8 cellular contexts compared by ENCODE assay signal in the genomic region with DNA sequence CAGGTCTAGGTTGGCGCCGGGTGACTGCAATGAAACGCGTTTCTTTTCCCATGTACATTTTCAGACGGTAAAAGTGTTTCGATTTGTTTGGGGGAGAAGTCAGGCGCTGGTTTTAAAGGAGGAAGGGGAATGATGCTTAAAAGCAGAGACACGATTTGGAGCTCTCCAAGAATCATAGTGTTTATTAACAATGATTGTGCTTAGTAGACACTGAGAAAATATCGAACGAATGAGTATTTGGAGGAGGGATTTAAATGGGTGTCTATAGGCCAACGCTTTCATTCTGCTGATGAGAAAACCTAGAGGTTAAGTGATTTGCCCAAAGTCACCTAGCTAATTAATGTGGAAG. TPM values are rescaled to one million over a fixed set of nuclear protein-coding genes. Genes with fewer than 3 reads are reported as not detected.
DNase-seq lines count a peak whose midpoint lies in the region; ATAC-seq, FAIRE-seq and TF ChIP-seq lines count a peak whose summit lies in the region.

No MANE protein-coding gene starts in this region.

- H3K9me3 ChIP-seq in astrocyte (ENCODE audit: insufficient read depth, low read depth, low read length), result no peaks in the 10 kb centered on the region
- H3K9me3 ChIP-seq in suprapubic skin, result no peaks in the 10 kb centered on the region

- H3K9ac ChIP-seq in astrocyte (ENCODE audit: low read length), result peak overlapping the region; percentile 81

- peak overlapping the region; percentile 88 for H3K4me2 ChIP-seq in astrocyte (ENCODE audit: low read length)

- WGBS in suprapubic skin, result 6% methylated on average over 11 of the region's 11 CpGs

- peaks cover 15% of the 10 kb centered on the region for H3K4me1 ChIP-seq in astrocyte (ENCODE audit: insufficient read depth, low read length)
- peaks cover 24% of the 10 kb centered on the region for H3K4me1 ChIP-seq in suprapubic skin

- H3K36me3 Mint-ChIP-seq in T-helper 2 cell treated with Interferon-gamma antibody and Interleukin-4, amounts not matched to agents 5 μg/mL and 100 μg/mL, for 36 hours (ENCODE audit: low read depth), result no peaks in the 10 kb centered on the region
- H3K36me3 Mint-ChIP-seq in astrocyte (ENCODE audit: low read depth, unreplicated experiment), result peaks cover 2% of the 10 kb centered on the region

- no peak overlapping the region for H3K27ac Mint-ChIP-seq in T-helper 2 cell treated with Interferon-gamma antibody and Interleukin-4, amounts not matched to agents 5 μg/mL and 100 μg/mL, for 36 hours
- no peak overlapping the region for H3K27ac Mint-ChIP-seq in astrocyte (ENCODE audit: unreplicated experiment)

- H3K79me2 ChIP-seq in astrocyte (ENCODE audit: insufficient read depth, low read length), result no peaks in the 10 kb centered on the region

- TF ChIP-seq EP300 in suprapubic skin (IDR thresholded peaks at IDR 0.05), result no peak

- H3K4me3 ChIP-seq in astrocyte (ENCODE audit: insufficient read depth, low read depth, low read length) (peak overlapping the region; percentile 65), suprapubic skin (peak overlapping the region; percentile 67)

- no peak for TF ChIP-seq POLR2A in suprapubic skin (IDR thresholded peaks at IDR 0.05)
- TF ChIP-seq POLR2A in GM18505 (IDR thresholded peaks at IDR 0.05; ENCODE audit: borderline replicate concordance, extremely low read depth, insufficient read depth, insufficient read length), result no peak

- H3K4me1 Mint-ChIP-seq in T-helper 2 cell treated with Interferon-gamma antibody and Interleukin-4, amounts not matched to agents 5 μg/mL and 100 μg/mL, for 36 hours (ENCODE audit: low read depth), result peaks cover 31% of the 10 kb centered on the region
- H3K4me1 Mint-ChIP-seq in astrocyte (ENCODE audit: low read depth, unreplicated experiment), result peaks cover 4% of the 10 kb centered on the region

- H3K4me3 Mint-ChIP-seq in T-helper 2 cell treated with Interferon-gamma antibody and Interleukin-4, amounts not matched to agents 5 μg/mL and 100 μg/mL, for 36 hours, result peak overlapping the region; percentile 74
- H3K4me3 Mint-ChIP-seq in astrocyte (ENCODE audit: unreplicated experiment), result peak overlapping the region; percentile 68

- peak overlapping the region; percentile 90 for H2AFZ ChIP-seq in astrocyte (ENCODE audit: low read depth, low read length)

- H3K9me3 Mint-ChIP-seq in T-helper 2 cell treated with Interferon-gamma antibody and Interleukin-4, amounts not matched to agents 5 μg/mL and 100 μg/mL, for 36 hours, result peaks cover 6% of the 10 kb centered on the region
- peaks cover 9% of the 10 kb centered on the region for H3K9me3 Mint-ChIP-seq in astrocyte (ENCODE audit: unreplicated experiment)

- DNase-seq in T-helper 2 cell treated with Interferon-gamma antibody and Interleukin-4, amounts not matched to agents 5 μg/mL and 100 μg/mL, for 36 hours (ENCODE audit: low spot score), result no peak
- DNase-seq in T-helper 2 cell, result no peak
- no peak for DNase-seq in astrocyte (ENCODE audit: low read depth)
- DNase-seq in suprapubic skin (ENCODE audit: low spot score in 2 of 2), result no peak
- DNase-seq in effector CD8-positive, alpha-beta T cell (lab: John Stamatoyannopoulos, UW), result no peak
- DNase-seq in HUDEP-2 (lab: John Stamatoyannopoulos, UW; ENCODE audit: unreplicated experiment in 76 of 76), result no peak

- TF ChIP-seq CTCF in astrocyte (IDR thresholded peaks at IDR 0.05; ENCODE audit: insufficient read depth, low read depth, low read length) (no peak), suprapubic skin (IDR thresholded peaks at IDR 0.05) (no peak)

- H3K36me3 ChIP-seq in astrocyte (ENCODE audit: insufficient read depth, low read length) (no peaks in the 10 kb centered on the region), suprapubic skin (no peaks in the 10 kb centered on the region)

- peaks cover 36% of the 10 kb centered on the region for H3K27me3 Mint-ChIP-seq in T-helper 2 cell treated with Interferon-gamma antibody and Interleukin-4, amounts not matched to agents 5 μg/mL and 100 μg/mL, for 36 hours (ENCODE audit: low read depth)
- peaks cover 25% of the 10 kb centered on the region for H3K27me3 Mint-ChIP-seq in astrocyte (ENCODE audit: low read depth, unreplicated experiment)

- H4K20me1 ChIP-seq in astrocyte (ENCODE audit: insufficient read depth, low read length), result no peaks in the 10 kb centered on the region

- no peak for FAIRE-seq in astrocyte (lab: Jason Lieb, UNC)

- peak overlapping the region; percentile 86 for H3K27ac ChIP-seq in astrocyte (ENCODE audit: low read depth, low read length)
- peak overlapping the region; percentile 84 for H3K27ac ChIP-seq in layer of hippocampus (ENCODE audit: low read depth, low read length)
- peak overlapping the region; percentile 98 for H3K27ac ChIP-seq in suprapubic skin

- no peak for ATAC-seq in GM18505 (IDR thresholded peaks at IDR 0.05; ENCODE audit: unreplicated experiment)

- H3K27me3 ChIP-seq in astrocyte (ENCODE audit: insufficient read depth, low read length) (no peaks in the 10 kb centered on the region), layer of hippocampus (ENCODE audit: control insufficient read depth, insufficient read depth, low read length) (no peaks in the 10 kb centered on the region), suprapubic skin (no peaks in the 10 kb centered on the region)

RNA-seq across cellular contexts. Expression of a gene that starts 36.9 kb away (rescaled TPM):
- total RNA-seq in astrocyte (80.7 and 87.0 TPM in 2 replicates), suprapubic skin (100 to 1,000 TPM in 3 of 4 donors, 10 to 100 TPM in 1; 99.0 to 169 (median 127) TPM)
